In genomic region chr1:51576085-51576444, GRCh38 we compare ENCODE assay signal across 16 cellular contexts. TPM values are rescaled to one million over a fixed set of nuclear protein-coding genes. Genes with fewer than 3 reads are reported as not detected.
DNase-seq lines count a peak whose midpoint lies in the region; ATAC-seq, FAIRE-seq and TF ChIP-seq lines count a peak whose summit lies in the region.
"Had no signal": no experiment of that assay in that cellular context is flagged by ENCODE, and none has a peak within 500 bp of the region (broad histone marks: within the 10 kb centered on the region; RNA-seq: fewer than 3 reads in every experiment).

No MANE protein-coding gene starts in this region.

- H3K9me3 Mint-ChIP-seq in activated T-cell treated with anti-CD3 and anti-CD28 coated beads, Interleukin-2, amount 50 U/mL, for 72 hours = no peaks in the 10 kb centered on the region
- H3K9me3 Mint-ChIP-seq in activated naive CD8-positive, alpha-beta T cell (ENCODE audit: low read depth) = no peaks in the 10 kb centered on the region
- peaks cover 0 to 3% of the 10 kb centered on the region in 2 donors for H3K9me3 Mint-ChIP-seq in stimulated activated naive CD8-positive, alpha-beta T cell treated with anti-CD3 and anti-CD28 coated beads, Interleukin-15, amount 100 ng/mL, for 72 hours

- peak overlapping the region; percentile 87 for H3K27ac Mint-ChIP-seq in activated T-cell treated with anti-CD3 and anti-CD28 coated beads, Interleukin-2, amount 50 U/mL, for 72 hours
- H3K27ac Mint-ChIP-seq in activated naive CD8-positive, alpha-beta T cell = peak overlapping the region; percentile 36
- H3K27ac Mint-ChIP-seq in stimulated activated naive CD8-positive, alpha-beta T cell treated with anti-CD3 and anti-CD28 coated beads, Interleukin-15, amount 100 ng/mL, for 72 hours = peak overlapping the region; percentile 86 to 88

- no peak overlapping the region for H4K91ac ChIP-seq in IMR-90 (ENCODE audit: insufficient read depth, low read depth, low read length)

- no peak for TF ChIP-seq RAD21 in IMR-90 (IDR thresholded peaks at IDR 0.05; ENCODE audit: low read length)

- H3K9ac ChIP-seq in IMR-90 (ENCODE audit: low read depth, low read length) = no peak overlapping the region

- WGBS in IMR-90 (ENCODE audit: extremely low coverage in 2 of 2, insufficient read length in 1 of 2), 2 experiments = no CpG with 5 or more reads among the region's 2 CpGs
- 77 to 85% (median 83%) methylated on average over 2 of the region's 2 CpGs for WGBS in small intestine, 3 donors

- H3K14ac ChIP-seq in IMR-90 (replicated peaks; ENCODE audit: low read depth, low read length) = 0 out of 2 replicates have a peak overlapping the region, but pooled peaks have one; percentile 14

- no peak overlapping the region for H3K4me2 ChIP-seq in IMR-90 (ENCODE audit: low read depth, low read length)

- FAIRE-seq in small intestine (lab: Jason Lieb, UNC) = no peak

- H3K18ac ChIP-seq in IMR-90 (ENCODE audit: low read depth, low read length) = no peak overlapping the region

- H2AFZ ChIP-seq in IMR-90 (replicated peaks; ENCODE audit: low read length, poor library complexity) = no peak overlapping the region

- H2BK120ac ChIP-seq in IMR-90 (ENCODE audit: low read depth, low read length) = no peak overlapping the region

- no peak for DNase-seq in activated T-cell treated with anti-CD3 and anti-CD28 coated beads, Interleukin-2, amount 50 U/mL, for 72 hours
- DNase-seq in activated T-cell treated with anti-CD3 and anti-CD28 coated beads for 4 hours = no peak
- DNase-seq in IMR-90 = no peak
- DNase-seq in stimulated activated naive CD8-positive, alpha-beta T cell treated with anti-CD3 and anti-CD28 coated beads, Interleukin-15, amount 100 ng/mL, for 72 hours = peak; percentile 5 to 23
- no peak for DNase-seq in small intestine
- DNase-seq in stimulated activated CD8-positive, alpha-beta memory T cell treated with anti-CD3 and anti-CD28 coated beads, Interleukin-4, amount 100 ng/mL, for 48 hours = no peak
- DNase-seq: activated CD4-positive, alpha-beta T cell treated with anti-CD3 and anti-CD28 coated beads, Interleukin-2, amount 50 U/mL, for 4 hours; activated naive CD4-positive, alpha-beta T cell treated with anti-CD3 and anti-CD28 coated beads, Interleukin-2, amount 50 U/mL, for 16 hours; foreskin melanocyte; NCI-H2081 treated with DMSO at 0.1 percent for 48 hours; right lobe of liver had no signal

- no peak overlapping the region for H3K23ac ChIP-seq in IMR-90 (ENCODE audit: low read depth, low read length)

- in situ Hi-C loops in IMR-90 (cut with MboI; ENCODE audit: low sequenced_read_pairs) = no loop called here

- H3K4me3 ChIP-seq in IMR-90 (ENCODE audit: insufficient read depth, low read depth, low read length) (no peak overlapping the region), small intestine (ENCODE audit: low read depth in 1 of 2, low read length in 2 of 2) (no peak overlapping the region)
- H3K4me3 ChIP-seq: cardiac muscle cell, lung, right lobe of liver, vagina had no signal

- H2BK15ac ChIP-seq in IMR-90 (ENCODE audit: low read depth, low read length) = no peak overlapping the region

- no peak overlapping the region for H3K27ac ChIP-seq in IMR-90 (ENCODE audit: insufficient read depth, low read length)
- no peak overlapping the region for H3K27ac ChIP-seq in small intestine (ENCODE audit: low read depth in 1 of 2, low read length in 1 of 2)
- H3K27ac ChIP-seq: cardiac muscle cell, right lobe of liver, vagina had no signal

- no peak for ATAC-seq in activated T-cell treated with anti-CD3 and anti-CD28 coated beads, Interleukin-2, amount 50 U/mL, for 72 hours (replicated peaks in 1 of 2)
- ATAC-seq in IMR-90 (ENCODE audit: low read depth) (no peak), HG02970 (IDR thresholded peaks at IDR 0.05; ENCODE audit: low FRiP score, unreplicated experiment) (no peak)
- ATAC-seq in stimulated activated naive CD8-positive, alpha-beta T cell treated with anti-CD3 and anti-CD28 coated beads, Interleukin-15, amount 100 ng/mL, for 72 hours = peak; percentile 78
- ATAC-seq: right lobe of liver had no signal

- no peaks in the 10 kb centered on the region for H4K20me1 ChIP-seq in IMR-90 (ENCODE audit: insufficient read depth, low read length)

- no peaks in the 10 kb centered on the region for H3K27me3 Mint-ChIP-seq in activated T-cell treated with anti-CD3 and anti-CD28 coated beads, Interleukin-2, amount 50 U/mL, for 72 hours (ENCODE audit: low read depth)
- no peaks in the 10 kb centered on the region for H3K27me3 Mint-ChIP-seq in activated naive CD8-positive, alpha-beta T cell
- no peaks in the 10 kb centered on the region for H3K27me3 Mint-ChIP-seq in stimulated activated naive CD8-positive, alpha-beta T cell treated with anti-CD3 and anti-CD28 coated beads, Interleukin-15, amount 100 ng/mL, for 72 hours

- H2BK5ac ChIP-seq in IMR-90 (ENCODE audit: low read depth, low read length, poor library complexity, severe bottlenecking) = no peak overlapping the region

- no peak overlapping the region for H2AK9ac ChIP-seq in IMR-90 (replicated peaks; ENCODE audit: low read depth, low read length, poor library complexity)

- peaks cover 25% of the 10 kb centered on the region for H3K4me1 Mint-ChIP-seq in activated T-cell treated with anti-CD3 and anti-CD28 coated beads, Interleukin-2, amount 50 U/mL, for 72 hours (ENCODE audit: low read depth)
- peaks cover 24% of the 10 kb centered on the region for H3K4me1 Mint-ChIP-seq in activated naive CD8-positive, alpha-beta T cell (ENCODE audit: low read depth)
- H3K4me1 Mint-ChIP-seq in stimulated activated naive CD8-positive, alpha-beta T cell treated with anti-CD3 and anti-CD28 coated beads, Interleukin-15, amount 100 ng/mL, for 72 hours = peaks cover 34% of the 10 kb centered on the region

- no peak for TF ChIP-seq POLR2A in IMR-90 (IDR thresholded peaks at IDR 0.05; ENCODE audit: low read depth, low read length)

- POLR2A ChIA-PET in IMR-90 (lab: Charles Lee; ENCODE audit: unreplicated experiment) = no interaction called here

- intact Hi-C loops in IMR-90 (cut with micrococcal nuclease) = no loop called here

- TF ChIP-seq CTCF in IMR-90 (conservative IDR thresholded peaks at IDR 0.05; ENCODE audit: low read depth, low read length) = no peak

- H3K79me1 ChIP-seq in IMR-90 (ENCODE audit: low read depth in 1 of 2, low read length in 2 of 2) = no peaks in the 10 kb centered on the region

- H3K56ac ChIP-seq in IMR-90 (ENCODE audit: extremely low read depth, insufficient read depth, low read length) = no peak overlapping the region

- H2BK20ac ChIP-seq in IMR-90 (ENCODE audit: low read depth, low read length) = no peak overlapping the region

- H3K27me3 ChIP-seq in IMR-90 (ENCODE audit: control insufficient read depth, insufficient read depth, low read length) (no peaks in the 10 kb centered on the region), small intestine (ENCODE audit: control insufficient read depth in 2 of 2, insufficient read depth in 2 of 2, low read length in 2 of 2) (no peaks in the 10 kb centered on the region)
- H3K27me3 ChIP-seq: cardiac muscle cell, right lobe of liver, vagina had no signal

- H2AK5ac ChIP-seq in IMR-90 (ENCODE audit: low read depth, low read length) = no peak overlapping the region; the same call in 1 of the 2 replicates

- no peaks in the 10 kb centered on the region for H3K36me3 ChIP-seq in IMR-90 (ENCODE audit: control insufficient read depth, insufficient read depth, low read length)
- H3K36me3 ChIP-seq in small intestine (ENCODE audit: control insufficient read depth in 2 of 2, insufficient read depth in 2 of 2, low read length in 2 of 2) = no peaks in the 10 kb centered on the region
- H3K36me3 ChIP-seq: cardiac muscle cell, vagina had no signal

- dilution Hi-C loops in IMR-90 (cut with HindIII; ENCODE audit: low sequenced_read_pairs, unreplicated experiment) = no loop called here

- H3K9me3 ChIP-seq in IMR-90 (ENCODE audit: control insufficient read depth, insufficient read depth, low read length) (no peaks in the 10 kb centered on the region), small intestine (ENCODE audit: control insufficient read depth, low read depth) (no peaks in the 10 kb centered on the region)
- H3K9me3 ChIP-seq: right lobe of liver, vagina had no signal

- H3K4ac ChIP-seq in IMR-90 (ENCODE audit: low read depth, low read length) = no peak overlapping the region

- H3K4me1 ChIP-seq in IMR-90 (ENCODE audit: control insufficient read depth, insufficient read depth, low read length) = peaks cover 2% of the 10 kb centered on the region; the same call in 1 of the 2 replicates
- no peaks in the 10 kb centered on the region for H3K4me1 ChIP-seq in small intestine (ENCODE audit: control insufficient read depth in 2 of 2, insufficient read depth in 1 of 2, low read depth in 1 of 2, low read length in 1 of 2)
- H3K4me1 ChIP-seq: right lobe of liver had no signal

- no TSS peak for BruUV-seq in IMR-90 (replicated peaks; lab: Mats Ljungman, UMichigan)

- no peak overlapping the region for H4K5ac ChIP-seq in IMR-90 (ENCODE audit: low read depth, low read length)

- no peaks in the 10 kb centered on the region for H3K36me3 Mint-ChIP-seq in activated T-cell treated with anti-CD3 and anti-CD28 coated beads, Interleukin-2, amount 50 U/mL, for 72 hours (ENCODE audit: insufficient read depth in 2 of 2)
- H3K36me3 Mint-ChIP-seq in activated naive CD8-positive, alpha-beta T cell = no peaks in the 10 kb centered on the region

- H3K9me1 ChIP-seq in IMR-90 (ENCODE audit: insufficient read depth, low read length) = no peaks in the 10 kb centered on the region

- peak overlapping the region in 1 of 2 donors; percentile 19 for H3K4me3 Mint-ChIP-seq in activated T-cell treated with anti-CD3 and anti-CD28 coated beads, Interleukin-2, amount 50 U/mL, for 72 hours
- peak overlapping the region; percentile 6 for H3K4me3 Mint-ChIP-seq in activated naive CD8-positive, alpha-beta T cell
- peak overlapping the region; percentile 0 to 55 for H3K4me3 Mint-ChIP-seq in stimulated activated naive CD8-positive, alpha-beta T cell treated with anti-CD3 and anti-CD28 coated beads, Interleukin-15, amount 100 ng/mL, for 72 hours

- H4K8ac ChIP-seq in IMR-90 (ENCODE audit: low read depth in 2 of 2, low read length in 2 of 2) = no peak overlapping the region; a peak in 1 of 4 replicates

- CTCF ChIA-PET in IMR-90 (lab: Yijun Ruan, JAX) = interaction anchor here (0.6 kb wide), 1 partner anchor 27 kb away, joined by 5 read pairs; no protein-coding TSS in a partner anchor

RNA-seq across cellular contexts. Expression of gene OSBPL9, which starts 40.8 kb away (rescaled TPM):
- 10 to 100 TPM; 59.0 to 59.7 TPM for total RNA-seq in activated T-cell treated with anti-CD3 and anti-CD28 coated beads, Interleukin-2, amount 50 U/mL, for 72 hours
- total RNA-seq in IMR-90 (2012; rRNA removed) = 98.9 and 127 TPM in 2 replicates
- polyA plus RNA-seq in IMR-90 (2012; rRNA removed) (38.1 and 51.4 TPM in 2 replicates), small intestine (10 to 100 TPM; 19.7 to 34.9 (median 28.6) TPM)
- 11.8 and 14.9 TPM in 2 replicates for polyA plus RNA-seq in IMR-90 (2012; cell fraction: cytosol; rRNA removed)
- 15.3 and 74.5 TPM in 2 replicates for polyA plus RNA-seq in IMR-90 (2012; cell fraction: nucleus; rRNA removed; ENCODE audit: low replicate concordance)

RNA-seq across cellular contexts. Expression of gene EPS15, which starts 57.0 kb away (rescaled TPM):
- 10 to 100 TPM; 78.0 to 84.0 TPM for total RNA-seq in activated T-cell treated with anti-CD3 and anti-CD28 coated beads, Interleukin-2, amount 50 U/mL, for 72 hours
- total RNA-seq in IMR-90 (2012; rRNA removed) = 38.0 and 47.5 TPM in 2 replicates
- 13.4 and 17.6 TPM in 2 replicates for polyA plus RNA-seq in IMR-90 (2012; rRNA removed)
- polyA plus RNA-seq in IMR-90 (2012; cell fraction: cytosol; rRNA removed) = 3.2 and 4.7 TPM in 2 replicates
- polyA plus RNA-seq in IMR-90 (2012; cell fraction: nucleus; rRNA removed; ENCODE audit: low replicate concordance) = 1.3 and 17.3 TPM in 2 replicates
- polyA plus RNA-seq in small intestine = 10 to 100 TPM; 14.1 to 15.3 (median 15.1) TPM

Comparison
In these comparisons a context has a peak if more than half of its experiments do, and no peak if none do; other contexts are left out.
1. DNase-seq: peak in stimulated activated naive CD8-positive, alpha-beta T cell treated with anti-CD3 and anti-CD28 coated beads, Interleukin-15, amount 100 ng/mL, for 72 hours (2 of 2); none in activated T-cell treated with anti-CD3 and anti-CD28 coated beads, Interleukin-2, amount 50 U/mL, for 72 hours (0 of 2), activated T-cell treated with anti-CD3 and anti-CD28 coated beads for 4 hours (single experiment), IMR-90 (single experiment), small intestine (single experiment) and stimulated activated CD8-positive, alpha-beta memory T cell treated with anti-CD3 and anti-CD28 coated beads, Interleukin-4, amount 100 ng/mL, for 48 hours (single experiment).
2. H3K27ac Mint-ChIP-seq: peak in every context shown above with its lines; median percentile 87 in activated T-cell treated with anti-CD3 and anti-CD28 coated beads, Interleukin-2, amount 50 U/mL, for 72 hours; 87 in stimulated activated naive CD8-positive, alpha-beta T cell treated with anti-CD3 and anti-CD28 coated beads, Interleukin-15, amount 100 ng/mL, for 72 hours; 36 in activated naive CD8-positive, alpha-beta T cell.